In the genomic region with DNA sequence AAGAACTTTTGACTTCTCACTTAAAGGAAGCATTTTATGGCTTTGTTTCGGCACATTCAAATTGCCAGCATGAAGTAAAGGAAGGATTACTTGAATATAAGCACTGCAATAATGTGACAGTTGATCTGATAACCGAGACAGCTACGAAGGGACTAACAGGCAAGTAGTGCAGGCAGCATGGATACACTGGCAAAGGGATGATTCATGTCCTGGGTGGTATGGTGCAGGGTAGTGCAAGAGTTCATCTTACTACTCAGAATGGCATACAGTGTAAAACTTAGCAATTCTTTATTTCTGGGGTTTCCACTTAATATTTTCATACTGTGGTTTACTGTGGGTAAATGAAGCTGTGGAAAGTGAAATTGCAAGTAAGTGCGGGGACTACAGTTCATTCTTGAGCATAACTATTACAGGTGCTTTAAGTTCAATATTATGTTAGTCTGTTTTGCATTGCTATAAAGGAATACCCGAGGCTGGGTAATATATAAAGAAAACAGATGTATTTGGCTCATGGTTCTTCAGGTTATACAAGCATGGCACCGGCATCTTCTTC, we compare ENCODE assay signal across 16 cellular contexts.
DNase-seq lines count a peak whose midpoint lies in the region; ATAC-seq and TF ChIP-seq lines count a peak whose summit lies in the region.
"Had no signal": no experiment of that assay in that cellular context is flagged by ENCODE, and none has a peak within 500 bp of the region (broad histone marks: within the 10 kb centered on the region; RNA-seq: fewer than 3 reads in every experiment).

No MANE protein-coding gene starts in this region.

- TF ChIP-seq CTCF in OCI-LY1 (IDR thresholded peaks at IDR 0.05; ENCODE audit: low read length) (no peak), heart left ventricle (IDR thresholded peaks at IDR 0.05) (no peak)

- H3K4me1 ChIP-seq in OCI-LY1 (ENCODE audit: insufficient read depth, low read length, severe bottlenecking) (peaks cover 70% of the 10 kb centered on the region), heart left ventricle (no peaks in the 10 kb centered on the region)
- H3K4me1 ChIP-seq: pancreas had no signal

- H3K27ac ChIP-seq in OCI-LY1 (ENCODE audit: low read depth, low read length, poor library complexity, severe bottlenecking) (peak overlapping the region; percentile 74), heart left ventricle (no peak overlapping the region)
- H3K27ac ChIP-seq: cardiac muscle cell, pancreas had no signal

- H3K9me2 ChIP-seq in OCI-LY1 (ENCODE audit: low read depth, low read length), result no peaks in the 10 kb centered on the region

- peak overlapping the region; percentile 57 for H3K4me2 ChIP-seq in OCI-LY1 (ENCODE audit: low read length)

- H3K79me2 ChIP-seq in OCI-LY1 (ENCODE audit: insufficient read depth, low read length), result no peaks in the 10 kb centered on the region

- H3K9me3 ChIP-seq in OCI-LY1 (ENCODE audit: low read length) (no peaks in the 10 kb centered on the region), heart left ventricle (peaks cover 0 to 6% (median 0%) of the 10 kb centered on the region in 12 donors)
- H3K9me3 ChIP-seq: pancreas had no signal

- H3K36me3 ChIP-seq in OCI-LY1 (ENCODE audit: insufficient read depth, low read length), result no peaks in the 10 kb centered on the region
- no peaks in the 10 kb centered on the region for H3K36me3 ChIP-seq in heart left ventricle
- H3K36me3 ChIP-seq: cardiac muscle cell, pancreas had no signal

- H3K4me3 ChIP-seq in OCI-LY1 (ENCODE audit: low read depth, low read length, poor library complexity, severe bottlenecking) (peak overlapping the region; percentile 41), heart left ventricle (no peak overlapping the region)
- H3K4me3 ChIP-seq: cardiac muscle cell, lung, pancreas had no signal

- no peaks in the 10 kb centered on the region for H3F3A ChIP-seq in OCI-LY1 (ENCODE audit: insufficient read depth, low read length)

- H3K27me3 ChIP-seq in OCI-LY1 (ENCODE audit: insufficient read depth, low read length) (no peaks in the 10 kb centered on the region), heart left ventricle (no peaks in the 10 kb centered on the region)
- H3K27me3 ChIP-seq: cardiac muscle cell, pancreas had no signal

- no peaks in the 10 kb centered on the region for H4K20me1 ChIP-seq in OCI-LY1 (ENCODE audit: insufficient read depth, low read length)

- peak overlapping the region; percentile 44; the same call in 1 of the 2 replicates for H3K9ac ChIP-seq in OCI-LY1 (ENCODE audit: low read length)

- no peak overlapping the region for H2AFZ ChIP-seq in OCI-LY1 (ENCODE audit: low read length)

- intact Hi-C loops in heart left ventricle (cut with DNase I), result no loop called here

- TF ChIP-seq POLR2A in heart left ventricle (IDR thresholded peaks at IDR 0.05), result no peak

- DNase-seq in HCEC 1CT (peak; percentile 5), myocyte (ENCODE audit: low read depth) (peak; percentile 3), heart left ventricle (no peak), NCI-H748 treated with DMSO at 0.1 percent for 48 hours (lab: John Stamatoyannopoulos, UW) (no peak), NCI-H2029 treated with DMSO at 0.1 percent for 48 hours (lab: John Stamatoyannopoulos, UW) (no peak)
- DNase-seq: activated CD8-positive, alpha-beta T cell treated with anti-CD3 and anti-CD28 coated beads for 36 hours; AML-193; GF-D8; NCI-H1092; pancreas; RPMI8226; stimulated activated CD4-positive, alpha-beta T cell treated with anti-CD3 and anti-CD28 coated beads, Interleukin-4, amount 100 ng/mL, for 24 hours had no signal

- ATAC-seq in GM18498 (IDR thresholded peaks at IDR 0.05; ENCODE audit: unreplicated experiment), result peak; percentile 65
- ATAC-seq in heart left ventricle, result no peak
- ATAC-seq: activated CD8-positive, alpha-beta T cell treated with anti-CD3 and anti-CD28 coated beads for 36 hours; pancreas had no signal

- WGBS in heart left ventricle, 4 donors, result 67 to 77% (median 73%) methylated on average over 6 of the region's 6 CpGs

Comparison
In these comparisons a context has a peak if more than half of its experiments do, and no peak if none do; other contexts are left out.
1. DNase-seq: peak in HCEC 1CT (single experiment) and myocyte (single experiment); none in heart left ventricle (0 of 5), NCI-H748 treated with DMSO at 0.1 percent for 48 hours (single experiment) and NCI-H2029 treated with DMSO at 0.1 percent for 48 hours (single experiment).